ENCODE assay signal across 21 cellular contexts in genomic region chr13:40132249-40132648, GRCh38.
A peak's percentile ranks its signal among the peaks of the same experiment; 100 is the strongest.
DNase-seq lines count a peak whose midpoint lies in the region; ATAC-seq lines count a peak whose summit lies in the region.
"Had no signal": no experiment of that assay in that cellular context is flagged by ENCODE, and none has a peak within 500 bp of the region (broad histone marks: within the 10 kb centered on the region; RNA-seq: fewer than 3 reads in every experiment).

No MANE protein-coding gene starts in this region.

- peaks cover 17% of the 10 kb centered on the region for H3K9me3 Mint-ChIP-seq in T-helper 2 cell treated with Interferon-gamma antibody and Interleukin-4, amounts not matched to agents 5 μg/mL and 100 μg/mL, for 36 hours
- peaks cover 3% of the 10 kb centered on the region for H3K9me3 Mint-ChIP-seq in activated T-helper 17 cell treated with anti-CD3 and anti-CD28 coated beads, Interleukin-2, amount 50 U/mL, for 72 hours

- peak; percentile 81 for ATAC-seq in activated T-helper 17 cell treated with anti-CD3 and anti-CD28 coated beads, Interleukin-2, amount 50 U/mL, for 72 hours (replicated peaks)
- no peak for ATAC-seq in HG03460 (IDR thresholded peaks at IDR 0.05; ENCODE audit: unreplicated experiment)
- ATAC-seq: Panc1, upper lobe of right lung had no signal

- H3K27ac Mint-ChIP-seq in T-helper 2 cell treated with Interferon-gamma antibody and Interleukin-4, amounts not matched to agents 5 μg/mL and 100 μg/mL, for 36 hours: no peak overlapping the region
- H3K27ac Mint-ChIP-seq in activated T-helper 17 cell treated with anti-CD3 and anti-CD28 coated beads, Interleukin-2, amount 50 U/mL, for 72 hours: peak overlapping the region; percentile 83
- H3K27ac Mint-ChIP-seq: activated naive CD8-positive, alpha-beta T cell had no signal

- H3K36me3 Mint-ChIP-seq in T-helper 2 cell treated with Interferon-gamma antibody and Interleukin-4, amounts not matched to agents 5 μg/mL and 100 μg/mL, for 36 hours (ENCODE audit: low read depth): peaks cover 2% of the 10 kb centered on the region
- no peaks in the 10 kb centered on the region for H3K36me3 Mint-ChIP-seq in activated T-helper 17 cell treated with anti-CD3 and anti-CD28 coated beads, Interleukin-2, amount 50 U/mL, for 72 hours (ENCODE audit: low read depth)
- H3K36me3 Mint-ChIP-seq: activated naive CD8-positive, alpha-beta T cell; T-cell had no signal

- DNase-seq in activated CD4-positive, alpha-beta T cell treated with anti-CD3 and anti-CD28 coated beads for 4 hours: peak; percentile 29 to 34
- no peak for DNase-seq in activated CD4-positive, alpha-beta T cell treated with anti-CD3 and anti-CD28 coated beads, Interleukin-2, amount 50 U/mL, for 1 hour
- peak; percentile 43 for DNase-seq in T-helper 2 cell treated with Interferon-gamma antibody and Interleukin-4, amounts not matched to agents 5 μg/mL and 100 μg/mL, for 36 hours (ENCODE audit: low spot score)
- peak; percentile 65 for DNase-seq in stimulated activated CD4-positive, alpha-beta T cell treated with anti-CD3 and anti-CD28 coated beads, Interleukin-1b, Interleukin-23, amount 100 ng/mL, for 48 hours
- DNase-seq in NCI-H2196 treated with DMSO at 0.1 percent for 48 hours (lab: John Stamatoyannopoulos, UW; ENCODE audit: unreplicated experiment): no peak
- DNase-seq in AML-193 (lab: John Stamatoyannopoulos, UW): no peak
- DNase-seq: DMS53; effector memory CD4-positive, alpha-beta T cell; GF-D8; HCEC 1CT; NCI-H1436; NCI-H2107; NCI-H510A; NK-92 treated with Interleukin-12 subunit alpha and Interleukin-12 subunit beta, amount 100 ng/mL, for 24 hours; sigmoid colon; T-cell; upper lobe of right lung had no signal

- H3K4me3 Mint-ChIP-seq in T-helper 2 cell treated with Interferon-gamma antibody and Interleukin-4, amounts not matched to agents 5 μg/mL and 100 μg/mL, for 36 hours: no peak overlapping the region
- H3K4me3 Mint-ChIP-seq in activated T-helper 17 cell treated with anti-CD3 and anti-CD28 coated beads, Interleukin-2, amount 50 U/mL, for 72 hours: peak overlapping the region; percentile 55
- H3K4me3 Mint-ChIP-seq: activated naive CD8-positive, alpha-beta T cell; T-cell had no signal

- no peaks in the 10 kb centered on the region for H3K27me3 Mint-ChIP-seq in T-helper 2 cell treated with Interferon-gamma antibody and Interleukin-4, amounts not matched to agents 5 μg/mL and 100 μg/mL, for 36 hours (ENCODE audit: low read depth)
- no peaks in the 10 kb centered on the region for H3K27me3 Mint-ChIP-seq in activated T-helper 17 cell treated with anti-CD3 and anti-CD28 coated beads, Interleukin-2, amount 50 U/mL, for 72 hours
- H3K27me3 Mint-ChIP-seq: activated naive CD8-positive, alpha-beta T cell; T-cell had no signal

- H3K4me1 Mint-ChIP-seq in T-helper 2 cell treated with Interferon-gamma antibody and Interleukin-4, amounts not matched to agents 5 μg/mL and 100 μg/mL, for 36 hours (ENCODE audit: low read depth): peaks cover 16% of the 10 kb centered on the region
- peaks cover 42% of the 10 kb centered on the region for H3K4me1 Mint-ChIP-seq in activated T-helper 17 cell treated with anti-CD3 and anti-CD28 coated beads, Interleukin-2, amount 50 U/mL, for 72 hours

Comparison
In these comparisons a context has a peak if more than half of its experiments do, and no peak if none do; other contexts are left out.
1. DNase-seq: peak in activated CD4-positive, alpha-beta T cell treated with anti-CD3 and anti-CD28 coated beads for 4 hours (2 of 2), T-helper 2 cell treated with Interferon-gamma antibody and Interleukin-4, amounts not matched to agents 5 μg/mL and 100 μg/mL, for 36 hours (single experiment) and stimulated activated CD4-positive, alpha-beta T cell treated with anti-CD3 and anti-CD28 coated beads, Interleukin-1b, Interleukin-23, amount 100 ng/mL, for 48 hours (single experiment); none in activated CD4-positive, alpha-beta T cell treated with anti-CD3 and anti-CD28 coated beads, Interleukin-2, amount 50 U/mL, for 1 hour (single experiment), NCI-H2196 treated with DMSO at 0.1 percent for 48 hours (single experiment) and AML-193 (0 of 2).